Comparison of ENCODE assay signal across 18 cellular contexts in genomic region chr6:30227763-30228487, GRCh38. TPM values are rescaled to one million over a fixed set of nuclear protein-coding genes. Genes with fewer than 3 reads are reported as not detected.
DNase-seq lines count a peak whose midpoint lies in the region; ATAC-seq and TF ChIP-seq lines count a peak whose summit lies in the region.
"Had no signal": no experiment of that assay in that cellular context is flagged by ENCODE, and none has a peak within 500 bp of the region (broad histone marks: within the 10 kb centered on the region; RNA-seq: fewer than 3 reads in every experiment).

No MANE protein-coding gene starts in this region.

- peak overlapping the region; percentile 52 for H3K4me3 Mint-ChIP-seq in activated T-cell treated with anti-CD3 and anti-CD28 coated beads, Interleukin-2, amount 50 U/mL, for 4 hours
- peak overlapping the region; percentile 57 to 79 for H3K4me3 Mint-ChIP-seq in activated T-cell treated with anti-CD3 and anti-CD28 coated beads, Interleukin-2, amount 50 U/mL, for 72 hours
- peak overlapping the region; percentile 62 for H3K4me3 Mint-ChIP-seq in natural killer cell
- H3K4me3 Mint-ChIP-seq: nephron; T-helper 2 cell treated with Interferon-gamma antibody and Interleukin-4, amounts not matched to agents 5 μg/mL and 100 μg/mL, for 36 hours had no signal

- H3K9me3 Mint-ChIP-seq in activated T-cell treated with anti-CD3 and anti-CD28 coated beads, Interleukin-2, amount 50 U/mL, for 4 hours: peaks cover 7% of the 10 kb centered on the region
- H3K9me3 Mint-ChIP-seq in activated T-cell treated with anti-CD3 and anti-CD28 coated beads, Interleukin-2, amount 50 U/mL, for 72 hours: peaks cover 5 to 6% of the 10 kb centered on the region in 2 donors
- peaks cover 2 to 5% of the 10 kb centered on the region in 2 donors for H3K9me3 Mint-ChIP-seq in natural killer cell

- intact Hi-C loops in natural killer cell (cut with micrococcal nuclease): no loop called here

- H3K4me1 Mint-ChIP-seq in activated T-cell treated with anti-CD3 and anti-CD28 coated beads, Interleukin-2, amount 50 U/mL, for 4 hours (ENCODE audit: low read depth): peaks cover 20% of the 10 kb centered on the region
- peaks cover 7% of the 10 kb centered on the region for H3K4me1 Mint-ChIP-seq in activated T-cell treated with anti-CD3 and anti-CD28 coated beads, Interleukin-2, amount 50 U/mL, for 72 hours (ENCODE audit: low read depth)
- H3K4me1 Mint-ChIP-seq in natural killer cell: peaks cover 16 to 18% of the 10 kb centered on the region in 2 donors
- H3K4me1 Mint-ChIP-seq: nephron had no signal

- peak overlapping the region; percentile 88 for H3K27ac Mint-ChIP-seq in activated T-cell treated with anti-CD3 and anti-CD28 coated beads, Interleukin-2, amount 50 U/mL, for 72 hours
- H3K27ac Mint-ChIP-seq in natural killer cell: peak overlapping the region; percentile 66 to 84
- H3K27ac Mint-ChIP-seq: nephron; T-helper 2 cell treated with Interferon-gamma antibody and Interleukin-4, amounts not matched to agents 5 μg/mL and 100 μg/mL, for 36 hours had no signal

- no peak for DNase-seq in activated T-cell treated with anti-CD3 and anti-CD28 coated beads, Interleukin-2, amount 50 U/mL, for 4 hours
- no peak for DNase-seq in activated T-cell treated with anti-CD3 and anti-CD28 coated beads, Interleukin-2, amount 50 U/mL, for 48 hours
- peak; percentile 66 for DNase-seq in GM13977 (ENCODE audit: low spot score)
- DNase-seq in activated T-cell treated with anti-CD3 and anti-CD28 coated beads, Interleukin-2, amount 50 U/mL, for 72 hours: peak; percentile 7 to 9
- DNase-seq in natural killer cell: no peak
- DNase-seq in DMS53 treated with DMSO at 0.1 percent for 48 hours (lab: John Stamatoyannopoulos, UW; ENCODE audit: unreplicated experiment): no peak
- DNase-seq in ureter (ENCODE audit: low spot score): no peak
- DNase-seq: Calu3; effector CD4-positive, alpha-beta T cell; heart left ventricle; mammary epithelial cell; NCI-H187; psoas muscle; SIG-M5; testis had no signal

- peaks cover 3% of the 10 kb centered on the region for H3K27me3 Mint-ChIP-seq in activated T-cell treated with anti-CD3 and anti-CD28 coated beads, Interleukin-2, amount 50 U/mL, for 4 hours (ENCODE audit: low read depth)
- peaks cover 12% of the 10 kb centered on the region for H3K27me3 Mint-ChIP-seq in activated T-cell treated with anti-CD3 and anti-CD28 coated beads, Interleukin-2, amount 50 U/mL, for 72 hours (ENCODE audit: low read depth)
- peaks cover 2 to 3% of the 10 kb centered on the region in 2 donors for H3K27me3 Mint-ChIP-seq in natural killer cell (ENCODE audit: low read depth in 2 of 2)

- in situ Hi-C loops in GM13977 (cut with MboI; ENCODE audit: low pct_unique_long_range_greater_than_20kb, low sequenced_read_pairs, unreplicated experiment): no loop called here

- peak; percentile 97 for ATAC-seq in activated T-cell treated with anti-CD3 and anti-CD28 coated beads, Interleukin-2, amount 50 U/mL, for 4 hours
- ATAC-seq in activated T-cell treated with anti-CD3 and anti-CD28 coated beads, Interleukin-2, amount 50 U/mL, for 72 hours (replicated peaks in 1 of 2): peak; percentile 94 to 96
- ATAC-seq in natural killer cell (peak; percentile 89 to 97 (median 94)), HG02981 (IDR thresholded peaks at IDR 0.05; ENCODE audit: unreplicated experiment) (no peak)
- ATAC-seq: heart left ventricle, psoas muscle had no signal

- peaks cover 7% of the 10 kb centered on the region for H3K36me3 Mint-ChIP-seq in activated T-cell treated with anti-CD3 and anti-CD28 coated beads, Interleukin-2, amount 50 U/mL, for 4 hours (ENCODE audit: insufficient read depth)
- peaks cover 6 to 7% of the 10 kb centered on the region in 2 donors for H3K36me3 Mint-ChIP-seq in activated T-cell treated with anti-CD3 and anti-CD28 coated beads, Interleukin-2, amount 50 U/mL, for 72 hours (ENCODE audit: insufficient read depth in 2 of 2)
- H3K36me3 Mint-ChIP-seq in natural killer cell: peaks cover 8% of the 10 kb centered on the region

- no peak for TF ChIP-seq CTCF in GM13977 (IDR thresholded peaks at IDR 0.05; ENCODE audit: extremely low read depth, insufficient read depth, missing control alignments)
- TF ChIP-seq CTCF in natural killer cell (IDR thresholded peaks at IDR 0.05): no peak

RNA-seq across cellular contexts. Expression of gene TRIM26, which starts 14.7 kb away (rescaled TPM):
- total RNA-seq in activated T-cell treated with anti-CD3 and anti-CD28 coated beads, Interleukin-2, amount 50 U/mL, for 4 hours: 10 to 100 TPM; 57.1 to 72.5 (median 61.6) TPM
- 10 to 100 TPM; 89.0 to 92.7 TPM for total RNA-seq in activated T-cell treated with anti-CD3 and anti-CD28 coated beads, Interleukin-2, amount 50 U/mL, for 72 hours
- total RNA-seq in natural killer cell: 10 to 100 TPM; 69.3 to 73.7 (median 71.6) TPM
- total RNA-seq in ureter: 61.4 TPM

Comparison
In these comparisons a context has a peak if more than half of its experiments do, and no peak if none do; other contexts are left out.
1. DNase-seq: peak in GM13977 (single experiment) and activated T-cell treated with anti-CD3 and anti-CD28 coated beads, Interleukin-2, amount 50 U/mL, for 72 hours (2 of 2); none in activated T-cell treated with anti-CD3 and anti-CD28 coated beads, Interleukin-2, amount 50 U/mL, for 4 hours (single experiment), activated T-cell treated with anti-CD3 and anti-CD28 coated beads, Interleukin-2, amount 50 U/mL, for 48 hours (0 of 2), natural killer cell (single experiment), DMS53 treated with DMSO at 0.1 percent for 48 hours (single experiment) and ureter (single experiment).
2. Peak in every context shown above with its lines, with median percentiles within 50 percentile points of each other: H3K4me3 Mint-ChIP-seq.